17 cellular contexts compared by ENCODE assay signal in genomic region chr5:14082973-14083372, GRCh38.
DNase-seq lines count a peak whose midpoint lies in the region; ATAC-seq, FAIRE-seq and TF ChIP-seq lines count a peak whose summit lies in the region.
"Had no signal": no experiment of that assay in that cellular context is flagged by ENCODE, and none has a peak within 500 bp of the region (broad histone marks: within the 10 kb centered on the region; RNA-seq: fewer than 3 reads in every experiment).

No MANE protein-coding gene starts in this region.

- POLR2A ChIA-PET in Panc1 (lab: Charles Lee) (no interaction called here), GM10248 (lab: Yijun Ruan, JAX) (no interaction called here)

- no peaks in the 10 kb centered on the region for H4K20me1 ChIP-seq in osteoblast (ENCODE audit: insufficient read depth, low read length)

- no peak overlapping the region for H2BK5ac ChIP-seq in neuronal stem cell (ENCODE audit: low read length)

- H2AK5ac ChIP-seq in neuronal stem cell (ENCODE audit: low read depth, low read length), result no peak overlapping the region

- DNase-seq in HTR-8/SVneo (ENCODE audit: insufficient read length, low spot score) (no peak), NCI-H2029 treated with DMSO at 0.1 percent for 48 hours (lab: John Stamatoyannopoulos, UW) (peak; percentile 80), Panc1 (ENCODE audit: low read depth, low spot score) (no peak), osteoblast (ENCODE audit: insufficient read length, low spot score, missing footprints) (peak; percentile 5), neuronal stem cell (ENCODE audit: low spot score) (no peak), GM10248 (ENCODE audit: extremely low spot score) (no peak)
- DNase-seq: BE2C; CD4-positive, alpha-beta memory T cell; KG1 had no signal

- TF ChIP-seq CTCF in Panc1 (IDR thresholded peaks at IDR 0.05) (no peak), osteoblast (IDR thresholded peaks at IDR 0.05; ENCODE audit: extremely low read depth, low read depth, low read length) (no peak), GM10248 (IDR thresholded peaks at IDR 0.05; ENCODE audit: control extremely low read depth, extremely low read depth, low read depth, missing control alignments) (no peak)

- H3K4me2 ChIP-seq in osteoblast (ENCODE audit: insufficient read depth, low read length) (no peak overlapping the region), neuronal stem cell (ENCODE audit: insufficient read depth, low read length, poor library complexity, severe bottlenecking) (no peak overlapping the region)
- H3K4me2 ChIP-seq: A549 had no signal

- H3K4ac ChIP-seq in neuronal stem cell (ENCODE audit: low read length), result no peak overlapping the region

- no peaks in the 10 kb centered on the region for H3K79me2 ChIP-seq in osteoblast (ENCODE audit: insufficient read depth, low read length)

- H2BK120ac ChIP-seq in neuronal stem cell (ENCODE audit: low read depth, low read length), result no peak overlapping the region

- no peak overlapping the region for H2BK15ac ChIP-seq in neuronal stem cell (ENCODE audit: low read length)

- no peaks in the 10 kb centered on the region for H3K27me3 ChIP-seq in Panc1 (ENCODE audit: control insufficient read depth, insufficient read depth, low read length)
- no peaks in the 10 kb centered on the region for H3K27me3 ChIP-seq in osteoblast (ENCODE audit: insufficient read depth, low read length)
- H3K27me3 ChIP-seq in neuronal stem cell (ENCODE audit: control insufficient read depth in 3 of 3, insufficient read depth in 3 of 3, low read depth in 1 of 3, low read length in 3 of 3), result no peaks in the 10 kb centered on the region

- intact Hi-C loops in Panc1 (cut with micrococcal nuclease; ENCODE audit: unreplicated experiment), result no loop called here

- no peak overlapping the region for H3K9ac ChIP-seq in neuronal stem cell (ENCODE audit: low read depth, low read length, poor library complexity)

- H4K8ac ChIP-seq in neuronal stem cell (ENCODE audit: low read depth, low read length), result no peak overlapping the region

- no CpG with 5 or more reads among the region's 2 CpGs for WGBS in neuronal stem cell (ENCODE audit: extremely low coverage in 2 of 2, insufficient read length in 2 of 2, insufficient replicate concordance in 1 of 2), 2 donors

- CTCF ChIA-PET in Panc1 (lab: Charles Lee), result no interaction called here
- CTCF ChIA-PET in GM10248 (lab: Yijun Ruan, JAX), result interaction anchor here (0.6 kb wide), 1 partner anchor 25 kb away, joined by 3 read pairs; no protein-coding TSS in a partner anchor

- no peak overlapping the region for H2AFZ ChIP-seq in osteoblast (ENCODE audit: low read length)
- H2AFZ ChIP-seq in neuronal stem cell (ENCODE audit: low read length), result no peak overlapping the region

- H3K14ac ChIP-seq in neuronal stem cell (ENCODE audit: low read length), result no peak overlapping the region

- no peak overlapping the region for H2BK12ac ChIP-seq in neuronal stem cell (ENCODE audit: low read length)

- H3K4me3 ChIP-seq in Panc1 (ENCODE audit: low read depth in 2 of 2, low read length in 2 of 2) (no peak overlapping the region), osteoblast (ENCODE audit: insufficient read depth, low read length) (no peak overlapping the region), neuronal stem cell (ENCODE audit: low read length in 2 of 2) (no peak overlapping the region)
- H3K4me3 ChIP-seq: A549, GM12878, HAP-1 had no signal

- no peaks in the 10 kb centered on the region for H3K36me3 ChIP-seq in Panc1 (ENCODE audit: control insufficient read depth, insufficient read depth, low read length)
- H3K36me3 ChIP-seq in osteoblast (ENCODE audit: insufficient read depth, low read length), result no peaks in the 10 kb centered on the region
- no peaks in the 10 kb centered on the region for H3K36me3 ChIP-seq in neuronal stem cell (replicated peaks in 1 of 2; ENCODE audit: control insufficient read depth in 2 of 2, insufficient read depth in 2 of 2, low read length in 2 of 2)
- H3K36me3 ChIP-seq: BE2C, HAP-1 had no signal

- FAIRE-seq in HTR-8/SVneo (lab: Jason Lieb, UNC), result peak; percentile 38
- FAIRE-seq: A549, GM12878, GM19239, H1 had no signal

- H3K79me1 ChIP-seq in neuronal stem cell (ENCODE audit: low read depth, low read length), result no peaks in the 10 kb centered on the region

- H4K91ac ChIP-seq in neuronal stem cell (ENCODE audit: low read depth, low read length, poor library complexity), result no peak overlapping the region

- in situ Hi-C loops in Panc1 (cut with HindIII; ENCODE audit: low pct_unique_long_range_greater_than_20kb, low sequenced_read_pairs), result no loop called here

- H3K9me3 ChIP-seq in Panc1 (ENCODE audit: control insufficient read depth, insufficient read depth, low read depth, low read length) (no peaks in the 10 kb centered on the region), osteoblast (ENCODE audit: low read depth, low read length) (no peaks in the 10 kb centered on the region), neuronal stem cell (replicated peaks in 1 of 2; ENCODE audit: control insufficient read depth in 2 of 2, insufficient read depth in 1 of 2, low read depth in 1 of 2, low read length in 2 of 2) (no peaks in the 10 kb centered on the region)
- H3K9me3 ChIP-seq: A549, BE2C, HAP-1 had no signal

- H3K4me1 ChIP-seq in Panc1 (ENCODE audit: control insufficient read depth, insufficient read depth, low read length) (no peaks in the 10 kb centered on the region; the same call in 1 of the 2 replicates), osteoblast (ENCODE audit: insufficient read depth, low read length) (no peaks in the 10 kb centered on the region), neuronal stem cell (ENCODE audit: control insufficient read depth in 2 of 2, insufficient read depth in 1 of 2, low read depth in 1 of 2, low read length in 2 of 2) (no peaks in the 10 kb centered on the region)
- H3K4me1 ChIP-seq: A549, BE2C, HAP-1 had no signal

- BruUV-seq in Panc1 (replicated peaks; lab: Mats Ljungman, UMichigan), result no TSS peak

- H3K23ac ChIP-seq in neuronal stem cell (ENCODE audit: low read depth, low read length, poor library complexity), result no peak overlapping the region

- H3K18ac ChIP-seq in neuronal stem cell (ENCODE audit: low read length), result no peak overlapping the region

- ATAC-seq in Panc1 (no peak), GM18498 (IDR thresholded peaks at IDR 0.05; ENCODE audit: unreplicated experiment) (no peak)
- ATAC-seq: A549, GM12878 had no signal

- H3K27ac ChIP-seq in Panc1 (ENCODE audit: low read length), result peak overlapping the region; percentile 72
- H3K27ac ChIP-seq in osteoblast (ENCODE audit: low read depth, low read length), result no peak overlapping the region
- no peak overlapping the region for H3K27ac ChIP-seq in neuronal stem cell (replicated peaks; ENCODE audit: low read length)
- H3K27ac ChIP-seq: A549, C4-2B, HL-60 had no signal

Comparison
In these comparisons a context has a peak if more than half of its experiments do, and no peak if none do; other contexts are left out.
1. DNase-seq: peak in NCI-H2029 treated with DMSO at 0.1 percent for 48 hours (single experiment) and osteoblast (single experiment); none in HTR-8/SVneo (single experiment), Panc1 (single experiment), neuronal stem cell (single experiment) and GM10248 (single experiment).